Comparison of ENCODE assay signal across 8 cellular contexts in genomic region chr15:101251830-101252820, GRCh38. TPM values are rescaled to one million over a fixed set of nuclear protein-coding genes. Genes with fewer than 3 reads are reported as not detected.
DNase-seq lines count a peak whose midpoint lies in the region; ATAC-seq and TF ChIP-seq lines count a peak whose summit lies in the region.

Gene CHSY1, minus strand, starts transcription at chr15:101252048. Its CDS starts 592 bp downstream, at chr15:101251456.

- in situ Hi-C loops in IMR-90 (cut with MboI; ENCODE audit: low sequenced_read_pairs), result loop anchor here (25.0 kb wide), 2 partner anchors 340 to 540 kb away; partner anchors contain the start of gene LRRK1

- H3K36me3 Mint-ChIP-seq in activated T-helper 2 cell treated with anti-CD3 and anti-CD28 coated beads, Interferon-gamma antibody, Interleukin-2, Interleukin-4, amounts not matched to agents 10 μg/mL and 5 μg/mL and 100 μg/mL, durations not matched to agents 14 hours and 24 hours and 36 hours (ENCODE audit: low read depth), result peaks cover 33% of the 10 kb centered on the region
- peaks cover 14% of the 10 kb centered on the region for H3K36me3 Mint-ChIP-seq in nephron (ENCODE audit: low read depth)

- POLR2A ChIA-PET in IMR-90 (lab: Charles Lee; ENCODE audit: unreplicated experiment), result interaction anchor here (0.6 to 1.2 kb wide), 8 partner anchors 51 to 391 kb away, joined by 3 to 9 read pairs (median 5); no protein-coding TSS in a partner anchor

- H3K27ac ChIP-seq in IMR-90 (ENCODE audit: insufficient read depth, low read length) (peak within 1 kb of the TSS; percentile 95), RWPE2 (ENCODE audit: poor library complexity, severe bottlenecking) (peak within 1 kb of the TSS; percentile 69)

- peaks cover 57% of the 10 kb centered on the region for H3K4me1 Mint-ChIP-seq in activated T-helper 2 cell treated with anti-CD3 and anti-CD28 coated beads, Interferon-gamma antibody, Interleukin-2, Interleukin-4, amounts not matched to agents 10 μg/mL and 5 μg/mL and 100 μg/mL, durations not matched to agents 14 hours and 24 hours and 36 hours (ENCODE audit: low read depth)
- peaks cover 64% of the 10 kb centered on the region for H3K4me1 Mint-ChIP-seq in nephron

- H3K4me2 ChIP-seq in IMR-90 (ENCODE audit: low read depth, low read length), result peak within 1 kb of the TSS; percentile 100

- H3K36me3 ChIP-seq in IMR-90 (ENCODE audit: control insufficient read depth, insufficient read depth, low read length), result peaks cover 10% of the 10 kb centered on the region
- peaks cover 19% of the 10 kb centered on the region for H3K36me3 ChIP-seq in RWPE2 (ENCODE audit: low read depth)

- H3K9me3 ChIP-seq in IMR-90 (ENCODE audit: control insufficient read depth, insufficient read depth, low read length), result no peaks in the 10 kb centered on the region
- H3K9me3 ChIP-seq in RWPE2 (ENCODE audit: severe bottlenecking), result no peaks in the 10 kb centered on the region

- peak within 1 kb of the TSS; percentile 40; the same call in 1 of the 2 replicates for H2AK5ac ChIP-seq in IMR-90 (ENCODE audit: low read depth, low read length)

- H2AFZ ChIP-seq in IMR-90 (replicated peaks; ENCODE audit: low read length, poor library complexity), result peak within 1 kb of the TSS; percentile 93

- peak within 1 kb of the TSS; percentile 11; the same call in 1 of the 2 replicates for H4K91ac ChIP-seq in IMR-90 (ENCODE audit: insufficient read depth, low read depth, low read length)

- peak within 1 kb of the TSS; percentile 84 for H3K56ac ChIP-seq in IMR-90 (ENCODE audit: extremely low read depth, insufficient read depth, low read length)

- H2BK15ac ChIP-seq in IMR-90 (ENCODE audit: low read depth, low read length), result peak within 1 kb of the TSS; percentile 76; the same call in 2 of the 3 replicates

- H3K27ac Mint-ChIP-seq in activated T-helper 2 cell treated with anti-CD3 and anti-CD28 coated beads, Interferon-gamma antibody, Interleukin-2, Interleukin-4, amounts not matched to agents 10 μg/mL and 5 μg/mL and 100 μg/mL, durations not matched to agents 14 hours and 24 hours and 36 hours, result peak within 1 kb of the TSS; percentile 84
- peak within 1 kb of the TSS; percentile 98 to 99 (median 98) for H3K27ac Mint-ChIP-seq in nephron

- TF ChIP-seq POLR2A in IMR-90 (IDR thresholded peaks at IDR 0.05; ENCODE audit: low read depth, low read length), result peak; percentile 98

- peak within 1 kb of the TSS; percentile 91 for H3K4ac ChIP-seq in IMR-90 (ENCODE audit: low read depth, low read length)

- peak; percentile 31 for DNase-seq in DMS53 treated with DMSO at 0.1 percent for 48 hours (lab: John Stamatoyannopoulos, UW; ENCODE audit: unreplicated experiment)
- DNase-seq in IMR-90, result peak; percentile 93
- peak; percentile 94 for DNase-seq in RWPE2 (ENCODE audit: low spot score)
- peak; percentile 83 for DNase-seq in activated T-helper 2 cell treated with anti-CD3 and anti-CD28 coated beads, Interferon-gamma antibody, Interleukin-2, Interleukin-4, amounts not matched to agents 10 μg/mL and 5 μg/mL and 100 μg/mL, durations not matched to agents 14 hours and 24 hours and 36 hours (ENCODE audit: low spot score)
- DNase-seq in fibroblast of peridontal ligament (ENCODE audit: extremely low read depth), result peak; percentile 93
- DNase-seq in stimulated activated naive CD8-positive, alpha-beta T cell treated with anti-CD3 and anti-CD28 coated beads, Interleukin-15, Interleukin-2, amounts not matched to agents 100 U/mL and 50 U/mL, for 24 hours, result peak; percentile 91

- peak within 1 kb of the TSS; percentile 99 for H3K9ac ChIP-seq in IMR-90 (ENCODE audit: low read depth, low read length)

- H2BK120ac ChIP-seq in IMR-90 (ENCODE audit: low read depth, low read length), result peak within 1 kb of the TSS; percentile 84; the same call in 1 of the 2 replicates

- no peaks in the 10 kb centered on the region for H3K9me3 Mint-ChIP-seq in activated T-helper 2 cell treated with anti-CD3 and anti-CD28 coated beads, Interferon-gamma antibody, Interleukin-2, Interleukin-4, amounts not matched to agents 10 μg/mL and 5 μg/mL and 100 μg/mL, durations not matched to agents 14 hours and 24 hours and 36 hours
- H3K9me3 Mint-ChIP-seq in nephron, result no peaks in the 10 kb centered on the region

- no TSS peak for BruUV-seq in IMR-90 (replicated peaks; lab: Mats Ljungman, UMichigan)

- peak within 1 kb of the TSS; percentile 93 for H3K14ac ChIP-seq in IMR-90 (replicated peaks; ENCODE audit: low read depth, low read length)

- intact Hi-C loops in IMR-90 (cut with micrococcal nuclease), result loop anchor here (2.0 kb wide), 4 partner anchors 51 to 163 kb away; no protein-coding TSS in a partner anchor
- intact Hi-C loops in activated T-helper 2 cell treated with anti-CD3 and anti-CD28 coated beads, Interferon-gamma antibody, Interleukin-2, Interleukin-4, amounts not matched to agents 10 μg/mL and 5 μg/mL and 100 μg/mL, durations not matched to agents 14 hours and 24 hours and 36 hours (cut with micrococcal nuclease), result loop anchor here (5.0 to 10.0 kb wide), 2 partner anchors 337 to 650 kb away; partner anchors contain the start of genes ASB7, LINS1 and LRRK1

- peaks cover 8% of the 10 kb centered on the region; the same call in 1 of the 2 replicates for H3K9me1 ChIP-seq in IMR-90 (ENCODE audit: insufficient read depth, low read length)

- peak within 1 kb of the TSS; percentile 21 for H4K5ac ChIP-seq in IMR-90 (ENCODE audit: low read depth, low read length)

- 1% methylated on average over 63 of the region's 108 CpGs; no CpG with 5 or more reads in 1 of the 2 experiments for WGBS in IMR-90 (ENCODE audit: extremely low coverage in 2 of 2, insufficient read length in 1 of 2), 2 experiments

- peak within 1 kb of the TSS; percentile 85 for H3K4me3 Mint-ChIP-seq in activated T-helper 2 cell treated with anti-CD3 and anti-CD28 coated beads, Interferon-gamma antibody, Interleukin-2, Interleukin-4, amounts not matched to agents 10 μg/mL and 5 μg/mL and 100 μg/mL, durations not matched to agents 14 hours and 24 hours and 36 hours (ENCODE audit: low read depth)
- peak within 1 kb of the TSS; percentile 93 to 97 (median 96) for H3K4me3 Mint-ChIP-seq in nephron

- TF ChIP-seq CTCF in IMR-90 (conservative IDR thresholded peaks at IDR 0.05; ENCODE audit: low read depth, low read length), result peak; percentile 39
- peak; percentile 85 for TF ChIP-seq CTCF in RWPE2 (IDR thresholded peaks at IDR 0.05; ENCODE audit: poor library complexity, severe bottlenecking)
- TF ChIP-seq CTCF in nephron (IDR thresholded peaks at IDR 0.05; ENCODE audit: unreplicated experiment in 3 of 3), result peak in 1 of 3 experiments; percentile 26

- H3K27me3 Mint-ChIP-seq in activated T-helper 2 cell treated with anti-CD3 and anti-CD28 coated beads, Interferon-gamma antibody, Interleukin-2, Interleukin-4, amounts not matched to agents 10 μg/mL and 5 μg/mL and 100 μg/mL, durations not matched to agents 14 hours and 24 hours and 36 hours (ENCODE audit: low read depth), result no peaks in the 10 kb centered on the region
- H3K27me3 Mint-ChIP-seq in nephron (ENCODE audit: low read depth), result peaks cover 3% of the 10 kb centered on the region

- peaks cover 38% of the 10 kb centered on the region for H4K20me1 ChIP-seq in IMR-90 (ENCODE audit: insufficient read depth, low read length)

- peak within 1 kb of the TSS; percentile 55 to 89 for H4K8ac ChIP-seq in IMR-90 (ENCODE audit: low read depth in 2 of 2, low read length in 2 of 2)

- H3K4me3 ChIP-seq in IMR-90 (ENCODE audit: insufficient read depth, low read depth, low read length) (peak within 1 kb of the TSS; percentile 100), RWPE2 (ENCODE audit: severe bottlenecking) (peak within 1 kb of the TSS; percentile 98)

- dilution Hi-C loops in IMR-90 (cut with HindIII; ENCODE audit: low sequenced_read_pairs, unreplicated experiment), result no loop called here

- H3K27me3 ChIP-seq in IMR-90 (ENCODE audit: control insufficient read depth, insufficient read depth, low read length) (no peaks in the 10 kb centered on the region), RWPE2 (ENCODE audit: insufficient read depth, poor library complexity, severe bottlenecking) (no peaks in the 10 kb centered on the region)

- H3K23ac ChIP-seq in IMR-90 (ENCODE audit: low read depth, low read length), result peak within 1 kb of the TSS; percentile 87

- peak within 1 kb of the TSS; percentile 49 for H3K18ac ChIP-seq in IMR-90 (ENCODE audit: low read depth, low read length)

- peak within 1 kb of the TSS; percentile 94 for H2BK5ac ChIP-seq in IMR-90 (ENCODE audit: low read depth, low read length, poor library complexity, severe bottlenecking)

- TF ChIP-seq RAD21 in IMR-90 (IDR thresholded peaks at IDR 0.05; ENCODE audit: low read length), result peak; percentile 35

- ATAC-seq in GM21528 (IDR thresholded peaks at IDR 0.05; ENCODE audit: low FRiP score, unreplicated experiment) (peak; percentile 77), IMR-90 (ENCODE audit: low read depth) (peak; percentile 81), RWPE2 (ENCODE audit: low read depth) (peak; percentile 60)
- ATAC-seq in stimulated activated naive CD8-positive, alpha-beta T cell treated with anti-CD3 and anti-CD28 coated beads, Interleukin-15, Interleukin-2, amounts not matched to agents 100 U/mL and 50 U/mL, for 24 hours, result peak; percentile 64

- H3K79me1 ChIP-seq in IMR-90 (ENCODE audit: low read depth in 1 of 2, low read length in 2 of 2), result peaks cover 0 to 32% of the 10 kb centered on the region in 2 experiments; a peak in 2 of 4 replicates

- peaks cover 21% of the 10 kb centered on the region for H3K4me1 ChIP-seq in IMR-90 (ENCODE audit: control insufficient read depth, insufficient read depth, low read length)
- H3K4me1 ChIP-seq in RWPE2 (ENCODE audit: insufficient read depth, poor library complexity, severe bottlenecking), result peaks cover 19% of the 10 kb centered on the region

- CTCF ChIA-PET in IMR-90 (lab: Yijun Ruan, JAX), result interaction anchor here (0.6 to 1.5 kb wide), 7 partner anchors 37 to 236 kb away, joined by 3 to 6 read pairs (median 4); no protein-coding TSS in a partner anchor

- peak within 1 kb of the TSS; percentile 39 for H2AK9ac ChIP-seq in IMR-90 (replicated peaks; ENCODE audit: low read depth, low read length, poor library complexity)

- no peak within 1 kb of the TSS for H2BK20ac ChIP-seq in IMR-90 (ENCODE audit: low read depth, low read length)

TF ChIP-seq in IMR-90, 13 proteins besides CTCF, POLR2A, EP300 and RAD21 (continues in another document):
- TF ChIP-seq MXI1 (IDR thresholded peaks at IDR 0.05; ENCODE audit: borderline replicate concordance, low read depth, low read length), result peak; percentile 87
- peak; percentile 84 for TF ChIP-seq CEBPB (IDR thresholded peaks at IDR 0.05; ENCODE audit: low read depth, low read length)
- no peak for TF ChIP-seq RCOR1 (IDR thresholded peaks at IDR 0.05; ENCODE audit: insufficient replicate concordance, low read length)

RNA-seq across cellular contexts. Expression of gene CHSY1, which starts in this region (rescaled TPM):
- 53.2 and 55.3 TPM in 2 replicates for total RNA-seq in IMR-90 (2012; rRNA removed)
- polyA plus RNA-seq in IMR-90 (2012; rRNA removed), result 40.5 and 40.9 TPM in 2 replicates
- polyA plus RNA-seq in IMR-90 (2012; cell fraction: cytosol; rRNA removed), result 12.6 and 25.0 TPM in 2 replicates
- 7.3 and 45.0 TPM in 2 replicates for polyA plus RNA-seq in IMR-90 (2012; cell fraction: nucleus; rRNA removed; ENCODE audit: low replicate concordance)
- 50.5 and 52.2 TPM in 2 replicates for total RNA-seq in activated T-helper 2 cell treated with anti-CD3 and anti-CD28 coated beads, Interferon-gamma antibody, Interleukin-2, Interleukin-4, amounts not matched to agents 10 μg/mL and 5 μg/mL and 100 μg/mL, durations not matched to agents 14 hours and 24 hours and 36 hours

Comparison
In these comparisons a context has a peak if more than half of its experiments do, and no peak if none do; other contexts are left out.
1. Peak in every context shown above with its lines: DNase-seq, ATAC-seq, H3K4me3 ChIP-seq and H3K27ac ChIP-seq.
2. DNase-seq: peak in every context shown above with its lines; median percentile 94 in RWPE2; 93 in IMR-90; 93 in fibroblast of peridontal ligament; 91 in stimulated activated naive CD8-positive, alpha-beta T cell treated with anti-CD3 and anti-CD28 coated beads, Interleukin-15, Interleukin-2, amounts not matched to agents 100 U/mL and 50 U/mL, for 24 hours; 83 in activated T-helper 2 cell treated with anti-CD3 and anti-CD28 coated beads, Interferon-gamma antibody, Interleukin-2, Interleukin-4, amounts not matched to agents 10 μg/mL and 5 μg/mL and 100 μg/mL, durations not matched to agents 14 hours and 24 hours and 36 hours; 31 in DMS53 treated with DMSO at 0.1 percent for 48 hours.